ENCODE assay signal across 9 cellular contexts in genomic region chr17:39652635-39653315, GRCh38. TPM values are rescaled to one million over a fixed set of nuclear protein-coding genes. Genes with fewer than 3 reads are reported as not detected.
A peak's percentile ranks its signal among the peaks of the same experiment; 100 is the strongest.
DNase-seq lines count a peak whose midpoint lies in the region; ATAC-seq and TF ChIP-seq lines count a peak whose summit lies in the region.
"Had no signal": no experiment of that assay in that cellular context is flagged by ENCODE, and none has a peak within 500 bp of the region (broad histone marks: within the 10 kb centered on the region; RNA-seq: fewer than 3 reads in every experiment).

No MANE protein-coding gene starts in this region.

- BruUV-seq in Panc1 (replicated peaks; lab: Mats Ljungman, UMichigan): no TSS peak

- TF ChIP-seq CTCF in Panc1 (IDR thresholded peaks at IDR 0.05) (no peak), endothelial cell (IDR thresholded peaks at IDR 0.05; ENCODE audit: unreplicated experiment) (no peak)

- peaks cover 29% of the 10 kb centered on the region for H3K4me1 Mint-ChIP-seq in endothelial cell (ENCODE audit: unreplicated experiment)

- POLR2A ChIA-PET in Panc1 (lab: Charles Lee): no interaction called here

- no peaks in the 10 kb centered on the region for H3K36me3 ChIP-seq in Panc1 (ENCODE audit: control insufficient read depth, insufficient read depth, low read length)

- H3K9me3 ChIP-seq in Panc1 (ENCODE audit: control insufficient read depth, insufficient read depth, low read depth, low read length): no peaks in the 10 kb centered on the region

- H3K4me3 ChIP-seq in Panc1 (ENCODE audit: low read depth in 2 of 2, low read length in 2 of 2): no peak overlapping the region

- H3K27ac ChIP-seq in Panc1 (ENCODE audit: low read length): peak overlapping the region; percentile 54

- intact Hi-C loops in Panc1 (cut with micrococcal nuclease; ENCODE audit: unreplicated experiment): no loop called here

- DNase-seq in Panc1 (ENCODE audit: low read depth, low spot score): no peak
- DNase-seq in endothelial cell (ENCODE audit: low spot score): no peak
- peak; percentile 84 for DNase-seq in putamen (ENCODE audit: low spot score)
- no peak for DNase-seq in hepatic stellate cell (ENCODE audit: low spot score)
- no peak for DNase-seq in NCI-H2081 treated with DMSO at 0.1 percent for 48 hours (lab: John Stamatoyannopoulos, UW)

- CTCF ChIA-PET in Panc1 (lab: Charles Lee): interaction anchor here (0.8 to 2.8 kb wide), 8 partner anchors 14 to 66 kb away, joined by 3 to 12 read pairs (median 4); no protein-coding TSS in a partner anchor

- peak; percentile 40 for ATAC-seq in Panc1
- no peak for ATAC-seq in GM19467 (IDR thresholded peaks at IDR 0.05; ENCODE audit: unreplicated experiment)
- ATAC-seq: HCT116 had no signal

- in situ Hi-C loops in Panc1 (cut with HindIII; ENCODE audit: low pct_unique_long_range_greater_than_20kb, low sequenced_read_pairs): no loop called here

- peaks cover 11% of the 10 kb centered on the region; the same call in 1 of the 2 replicates for H3K4me1 ChIP-seq in Panc1 (ENCODE audit: control insufficient read depth, insufficient read depth, low read length)

- peak overlapping the region; percentile 73 for H3K4me3 Mint-ChIP-seq in endothelial cell (ENCODE audit: unreplicated experiment)

- H3K9me3 Mint-ChIP-seq in endothelial cell (ENCODE audit: unreplicated experiment): no peaks in the 10 kb centered on the region

- H3K36me3 Mint-ChIP-seq in endothelial cell (ENCODE audit: low read depth, unreplicated experiment): peaks cover 9% of the 10 kb centered on the region

- no peaks in the 10 kb centered on the region for H3K27me3 ChIP-seq in Panc1 (ENCODE audit: control insufficient read depth, insufficient read depth, low read length)

- H3K27me3 Mint-ChIP-seq in endothelial cell (ENCODE audit: unreplicated experiment): peaks cover 7% of the 10 kb centered on the region

- peak overlapping the region; percentile 82 for H3K27ac Mint-ChIP-seq in endothelial cell (ENCODE audit: unreplicated experiment)

RNA-seq across cellular contexts. Expression of gene TCAP, which starts 12.4 kb away (rescaled TPM):
- total RNA-seq in Panc1 (2021; ENCODE audit: unreplicated experiment) (1.6 TPM), endothelial cell (ENCODE audit: unreplicated experiment) (1.2 TPM)
- 3.1 TPM for polyA plus RNA-seq in Panc1 (2012; ENCODE audit: insufficient read length)
- total RNA-seq: M059J had no signal

RNA-seq across cellular contexts. Expression of gene PNMT, which starts 15.5 kb away (rescaled TPM):
- total RNA-seq in Panc1 (2021; ENCODE audit: unreplicated experiment) (2.4 TPM), endothelial cell (ENCODE audit: unreplicated experiment) (not detected)
- 4.6 TPM for polyA plus RNA-seq in Panc1 (2012; ENCODE audit: insufficient read length)
- total RNA-seq: M059J; T-helper 2 cell treated with Interferon-gamma antibody and Interleukin-4, amounts not matched to agents 100 ng/mL and 5 ng/mL, for 36 hours had no signal

RNA-seq across cellular contexts. Expression of gene STARD3, which starts 15.8 kb away (rescaled TPM):
- total RNA-seq in Panc1 (2021; ENCODE audit: unreplicated experiment) (44.8 TPM), endothelial cell (ENCODE audit: unreplicated experiment) (77.7 TPM)
- polyA plus RNA-seq in Panc1 (2012; ENCODE audit: insufficient read length): 61.7 TPM

RNA-seq across cellular contexts. Expression of gene PPP1R1B, which starts 26.0 kb away (rescaled TPM):
- total RNA-seq in Panc1 (2021; ENCODE audit: unreplicated experiment): 45.7 TPM
- polyA plus RNA-seq in Panc1 (2012; ENCODE audit: insufficient read length): 80.3 TPM
- total RNA-seq in endothelial cell (ENCODE audit: unreplicated experiment): not detected
- total RNA-seq: M059J; T-helper 2 cell treated with Interferon-gamma antibody and Interleukin-4, amounts not matched to agents 100 ng/mL and 5 ng/mL, for 36 hours had no signal

RNA-seq across cellular contexts. Expression of gene PGAP3, which starts 35.1 kb away (rescaled TPM):
- 21.8 TPM for total RNA-seq in Panc1 (2021; ENCODE audit: unreplicated experiment)
- polyA plus RNA-seq in Panc1 (2012; ENCODE audit: insufficient read length): 23.8 TPM
- 11.2 TPM for total RNA-seq in endothelial cell (ENCODE audit: unreplicated experiment)
